19 cellular contexts compared by ENCODE assay signal in the genomic region with DNA sequence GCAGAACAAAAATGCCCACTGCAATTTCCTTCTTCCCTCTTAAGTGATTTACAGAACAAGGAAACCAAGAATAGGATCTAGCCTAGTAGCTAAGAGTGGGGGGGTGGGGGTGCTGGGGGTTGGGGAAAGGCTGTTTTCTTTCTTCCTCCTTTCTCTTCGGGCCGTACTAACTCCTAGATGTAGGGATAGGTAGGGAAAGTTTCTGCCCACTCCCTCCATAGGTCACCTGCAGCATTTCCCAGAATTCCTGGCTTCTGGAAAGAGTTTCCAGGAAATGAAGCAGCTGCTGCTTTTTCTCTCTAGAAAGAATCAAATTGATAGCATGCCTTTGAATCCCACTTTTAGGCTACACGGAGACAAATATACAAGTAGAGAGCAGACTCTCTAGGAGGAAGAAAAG. TPM values are rescaled to one million over a fixed set of nuclear protein-coding genes. Genes with fewer than 3 reads are reported as not detected.
"Had no signal": no experiment of that assay in that cellular context is flagged by ENCODE, and none has a peak within 500 bp of the region (broad histone marks: within the 10 kb centered on the region; RNA-seq: fewer than 3 reads in every experiment).

No MANE protein-coding gene starts in this region.

- H3K36me3 ChIP-seq: brain microvascular endothelial cell, left ventricle myocardium inferior, right atrium auricular region, tibial nerve, vagina had no signal

- H3K4me3 ChIP-seq: left ventricle myocardium inferior, right atrium auricular region, tibial nerve, vagina had no signal

- H3K27ac ChIP-seq: brain microvascular endothelial cell, foreskin keratinocyte, left ventricle myocardium inferior, right atrium auricular region, tibial nerve, vagina had no signal

- H3K27me3 ChIP-seq: brain microvascular endothelial cell, foreskin keratinocyte, right atrium auricular region, tibial nerve, vagina had no signal

- DNase-seq: activated B cell treated with CpG ODN at 0.5 μM for 24 hours; activated CD4-positive, alpha-beta T cell treated with anti-CD3 and anti-CD28 coated beads, Interleukin-2, amount 10 ng/mL, durations not matched to agents 7 days and 5 days; activated CD8-positive, alpha-beta memory T cell treated with anti-CD3 and anti-CD28 coated beads, Interleukin-2, amount 50 U/mL, for 48 hours; activated naive CD4-positive, alpha-beta T cell; activated naive CD8-positive, alpha-beta T cell treated with anti-CD3 and anti-CD28 coated beads, Interleukin-2, amount 10 ng/mL, durations not matched to agents 7 days and 5 days; brain microvascular endothelial cell; cortex of kidney; effector memory CD4-positive, alpha-beta T cell; foreskin keratinocyte; glutamatergic neuron; hypothalamus; kidney; left ventricle myocardium inferior; stimulated activated CD4-positive, alpha-beta T cell treated with anti-CD3 and anti-CD28 coated beads, Interleukin-15, amount 100 ng/mL, for 24 hours; stimulated activated CD4-positive, alpha-beta T cell treated with anti-CD3 and anti-CD28 coated beads, Interleukin-4, amount 100 ng/mL, for 1 hour; stimulated activated naive CD4-positive, alpha-beta T cell had no signal

RNA-seq across cellular contexts. Expression of a gene that starts 15.6 kb away (rescaled TPM):
- polyA plus RNA-seq: foreskin keratinocyte had no signal
